Comparison of ENCODE assay signal across 2 cellular contexts in the genomic region with DNA sequence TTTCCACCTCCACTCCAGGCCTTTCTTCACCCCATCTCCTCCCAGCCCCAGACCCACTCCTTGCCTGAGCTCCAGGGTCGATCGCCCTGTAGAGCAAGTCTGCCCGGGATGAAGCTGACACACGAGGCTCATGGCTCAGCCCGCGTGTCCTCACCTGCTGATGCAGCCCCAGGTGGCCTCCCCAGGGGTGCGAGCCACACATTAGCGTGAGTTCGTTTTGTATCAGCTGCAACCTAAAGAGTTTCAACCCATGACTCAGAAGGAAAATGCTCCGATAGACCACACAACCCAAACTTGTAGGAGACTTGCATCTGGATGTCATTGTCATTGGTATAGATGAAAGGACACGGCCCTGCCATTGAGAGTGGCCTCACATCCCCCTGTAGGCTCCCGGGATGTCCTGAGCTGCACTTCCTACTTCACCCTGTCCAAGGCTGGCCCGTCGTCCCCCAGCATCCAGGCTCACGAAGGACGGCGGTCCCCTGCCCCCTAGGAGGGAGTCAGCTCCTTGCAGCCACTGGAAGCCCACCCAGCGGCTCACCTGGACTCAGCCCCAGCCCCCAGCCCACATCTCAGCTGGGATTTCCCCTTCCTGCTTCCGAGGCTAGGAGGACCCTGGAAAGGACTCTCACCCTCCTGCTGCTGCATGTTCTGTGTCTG.
TF ChIP-seq lines count a peak whose summit lies in the region.

No MANE protein-coding gene starts in this region.

TF ChIP-seq in GM12878, 131 proteins besides CTCF, POLR2A, EP300 and RAD21:
- TF ChIP-seq, protein P1, sequence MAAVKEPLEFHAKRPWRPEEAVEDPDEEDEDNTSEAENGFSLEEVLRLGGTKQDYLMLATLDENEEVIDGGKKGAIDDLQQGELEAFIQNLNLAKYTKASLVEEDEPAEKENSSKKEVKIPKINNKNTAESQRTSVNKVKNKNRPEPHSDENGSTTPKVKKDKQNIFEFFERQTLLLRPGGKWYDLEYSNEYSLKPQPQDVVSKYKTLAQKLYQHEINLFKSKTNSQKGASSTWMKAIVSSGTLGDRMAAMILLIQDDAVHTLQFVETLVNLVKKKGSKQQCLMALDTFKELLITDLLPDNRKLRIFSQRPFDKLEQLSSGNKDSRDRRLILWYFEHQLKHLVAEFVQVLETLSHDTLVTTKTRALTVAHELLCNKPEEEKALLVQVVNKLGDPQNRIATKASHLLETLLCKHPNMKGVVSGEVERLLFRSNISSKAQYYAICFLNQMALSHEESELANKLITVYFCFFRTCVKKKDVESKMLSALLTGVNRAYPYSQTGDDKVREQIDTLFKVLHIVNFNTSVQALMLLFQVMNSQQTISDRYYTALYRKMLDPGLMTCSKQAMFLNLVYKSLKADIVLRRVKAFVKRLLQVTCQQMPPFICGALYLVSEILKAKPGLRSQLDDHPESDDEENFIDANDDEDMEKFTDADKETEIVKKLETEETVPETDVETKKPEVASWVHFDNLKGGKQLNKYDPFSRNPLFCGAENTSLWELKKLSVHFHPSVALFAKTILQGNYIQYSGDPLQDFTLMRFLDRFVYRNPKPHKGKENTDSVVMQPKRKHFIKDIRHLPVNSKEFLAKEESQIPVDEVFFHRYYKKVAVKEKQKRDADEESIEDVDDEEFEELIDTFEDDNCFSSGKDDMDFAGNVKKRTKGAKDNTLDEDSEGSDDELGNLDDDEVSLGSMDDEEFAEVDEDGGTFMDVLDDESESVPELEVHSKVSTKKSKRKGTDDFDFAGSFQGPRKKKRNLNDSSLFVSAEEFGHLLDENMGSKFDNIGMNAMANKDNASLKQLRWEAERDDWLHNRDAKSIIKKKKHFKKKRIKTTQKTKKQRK (IDR thresholded peaks at IDR 0.05; ENCODE audit: low read depth, low read length) = no peak
- TF ChIP-seq HDAC2 (IDR thresholded peaks at IDR 0.05) = no peak
- TF ChIP-seq, protein P2, sequence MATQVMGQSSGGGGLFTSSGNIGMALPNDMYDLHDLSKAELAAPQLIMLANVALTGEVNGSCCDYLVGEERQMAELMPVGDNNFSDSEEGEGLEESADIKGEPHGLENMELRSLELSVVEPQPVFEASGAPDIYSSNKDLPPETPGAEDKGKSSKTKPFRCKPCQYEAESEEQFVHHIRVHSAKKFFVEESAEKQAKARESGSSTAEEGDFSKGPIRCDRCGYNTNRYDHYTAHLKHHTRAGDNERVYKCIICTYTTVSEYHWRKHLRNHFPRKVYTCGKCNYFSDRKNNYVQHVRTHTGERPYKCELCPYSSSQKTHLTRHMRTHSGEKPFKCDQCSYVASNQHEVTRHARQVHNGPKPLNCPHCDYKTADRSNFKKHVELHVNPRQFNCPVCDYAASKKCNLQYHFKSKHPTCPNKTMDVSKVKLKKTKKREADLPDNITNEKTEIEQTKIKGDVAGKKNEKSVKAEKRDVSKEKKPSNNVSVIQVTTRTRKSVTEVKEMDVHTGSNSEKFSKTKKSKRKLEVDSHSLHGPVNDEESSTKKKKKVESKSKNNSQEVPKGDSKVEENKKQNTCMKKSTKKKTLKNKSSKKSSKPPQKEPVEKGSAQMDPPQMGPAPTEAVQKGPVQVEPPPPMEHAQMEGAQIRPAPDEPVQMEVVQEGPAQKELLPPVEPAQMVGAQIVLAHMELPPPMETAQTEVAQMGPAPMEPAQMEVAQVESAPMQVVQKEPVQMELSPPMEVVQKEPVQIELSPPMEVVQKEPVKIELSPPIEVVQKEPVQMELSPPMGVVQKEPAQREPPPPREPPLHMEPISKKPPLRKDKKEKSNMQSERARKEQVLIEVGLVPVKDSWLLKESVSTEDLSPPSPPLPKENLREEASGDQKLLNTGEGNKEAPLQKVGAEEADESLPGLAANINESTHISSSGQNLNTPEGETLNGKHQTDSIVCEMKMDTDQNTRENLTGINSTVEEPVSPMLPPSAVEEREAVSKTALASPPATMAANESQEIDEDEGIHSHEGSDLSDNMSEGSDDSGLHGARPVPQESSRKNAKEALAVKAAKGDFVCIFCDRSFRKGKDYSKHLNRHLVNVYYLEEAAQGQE (IDR thresholded peaks at IDR 0.05; ENCODE audit: low read depth, low read length) = no peak
- TF ChIP-seq TCF12 (IDR thresholded peaks at IDR 0.05; ENCODE audit: low read depth, low read length) = peak; percentile 42; the same call in 1 of the 2 replicates

TF ChIP-seq in GM23338, 12 proteins besides CTCF, POLR2A, EP300 and RAD21:
- TF ChIP-seq, protein P3, sequence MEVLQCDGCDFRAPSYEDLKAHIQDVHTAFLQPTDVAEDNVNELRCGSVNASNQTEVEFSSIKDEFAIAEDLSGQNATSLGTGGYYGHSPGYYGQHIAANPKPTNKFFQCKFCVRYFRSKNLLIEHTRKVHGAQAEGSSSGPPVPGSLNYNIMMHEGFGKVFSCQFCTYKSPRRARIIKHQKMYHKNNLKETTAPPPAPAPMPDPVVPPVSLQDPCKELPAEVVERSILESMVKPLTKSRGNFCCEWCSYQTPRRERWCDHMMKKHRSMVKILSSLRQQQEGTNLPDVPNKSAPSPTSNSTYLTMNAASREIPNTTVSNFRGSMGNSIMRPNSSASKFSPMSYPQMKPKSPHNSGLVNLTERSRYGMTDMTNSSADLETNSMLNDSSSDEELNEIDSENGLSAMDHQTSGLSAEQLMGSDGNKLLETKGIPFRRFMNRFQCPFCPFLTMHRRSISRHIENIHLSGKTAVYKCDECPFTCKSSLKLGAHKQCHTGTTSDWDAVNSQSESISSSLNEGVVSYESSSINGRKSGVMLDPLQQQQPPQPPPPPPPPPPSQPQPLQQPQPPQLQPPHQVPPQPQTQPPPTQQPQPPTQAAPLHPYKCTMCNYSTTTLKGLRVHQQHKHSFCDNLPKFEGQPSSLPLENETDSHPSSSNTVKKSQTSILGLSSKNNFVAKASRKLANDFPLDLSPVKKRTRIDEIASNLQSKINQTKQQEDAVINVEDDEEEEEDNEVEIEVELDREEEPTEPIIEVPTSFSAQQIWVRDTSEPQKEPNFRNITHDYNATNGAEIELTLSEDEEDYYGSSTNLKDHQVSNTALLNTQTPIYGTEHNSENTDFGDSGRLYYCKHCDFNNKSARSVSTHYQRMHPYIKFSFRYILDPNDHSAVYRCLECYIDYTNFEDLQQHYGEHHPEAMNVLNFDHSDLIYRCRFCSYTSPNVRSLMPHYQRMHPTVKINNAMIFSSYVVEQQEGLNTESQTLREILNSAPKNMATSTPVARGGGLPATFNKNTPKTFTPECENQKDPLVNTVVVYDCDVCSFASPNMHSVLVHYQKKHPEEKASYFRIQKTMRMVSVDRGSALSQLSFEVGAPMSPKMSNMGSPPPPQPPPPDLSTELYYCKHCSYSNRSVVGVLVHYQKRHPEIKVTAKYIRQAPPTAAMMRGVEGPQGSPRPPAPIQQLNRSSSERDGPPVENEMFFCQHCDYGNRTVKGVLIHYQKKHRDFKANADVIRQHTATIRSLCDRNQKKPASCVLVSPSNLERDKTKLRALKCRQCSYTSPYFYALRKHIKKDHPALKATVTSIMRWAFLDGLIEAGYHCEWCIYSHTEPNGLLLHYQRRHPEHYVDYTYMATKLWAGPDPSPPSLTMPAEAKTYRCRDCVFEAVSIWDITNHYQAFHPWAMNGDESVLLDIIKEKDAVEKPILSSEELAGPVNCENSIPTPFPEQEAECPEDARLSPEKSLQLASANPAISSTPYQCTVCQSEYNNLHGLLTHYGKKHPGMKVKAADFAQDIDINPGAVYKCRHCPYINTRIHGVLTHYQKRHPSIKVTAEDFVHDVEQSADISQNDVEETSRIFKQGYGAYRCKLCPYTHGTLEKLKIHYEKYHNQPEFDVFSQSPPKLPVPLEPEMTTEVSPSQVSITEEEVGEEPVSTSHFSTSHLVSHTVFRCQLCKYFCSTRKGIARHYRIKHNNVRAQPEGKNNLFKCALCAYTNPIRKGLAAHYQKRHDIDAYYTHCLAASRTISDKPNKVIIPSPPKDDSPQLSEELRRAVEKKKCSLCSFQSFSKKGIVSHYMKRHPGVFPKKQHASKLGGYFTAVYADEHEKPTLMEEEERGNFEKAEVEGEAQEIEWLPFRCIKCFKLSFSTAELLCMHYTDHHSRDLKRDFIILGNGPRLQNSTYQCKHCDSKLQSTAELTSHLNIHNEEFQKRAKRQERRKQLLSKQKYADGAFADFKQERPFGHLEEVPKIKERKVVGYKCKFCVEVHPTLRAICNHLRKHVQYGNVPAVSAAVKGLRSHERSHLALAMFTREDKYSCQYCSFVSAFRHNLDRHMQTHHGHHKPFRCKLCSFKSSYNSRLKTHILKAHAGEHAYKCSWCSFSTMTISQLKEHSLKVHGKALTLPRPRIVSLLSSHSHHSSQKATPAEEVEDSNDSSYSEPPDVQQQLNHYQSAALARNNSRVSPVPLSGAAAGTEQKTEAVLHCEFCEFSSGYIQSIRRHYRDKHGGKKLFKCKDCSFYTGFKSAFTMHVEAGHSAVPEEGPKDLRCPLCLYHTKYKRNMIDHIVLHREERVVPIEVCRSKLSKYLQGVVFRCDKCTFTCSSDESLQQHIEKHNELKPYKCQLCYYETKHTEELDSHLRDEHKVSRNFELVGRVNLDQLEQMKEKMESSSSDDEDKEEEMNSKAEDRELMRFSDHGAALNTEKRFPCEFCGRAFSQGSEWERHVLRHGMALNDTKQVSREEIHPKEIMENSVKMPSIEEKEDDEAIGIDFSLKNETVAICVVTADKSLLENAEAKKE (CRISPR knock-in tag; IDR thresholded peaks at IDR 0.05) = no peak
- TF ChIP-seq STAT1 (IDR thresholded peaks at IDR 0.05; ENCODE audit: unreplicated experiment) (no peak), EZH2 (IDR thresholded peaks at IDR 0.05; ENCODE audit: low read depth, unreplicated experiment) (no peak), ZNF331 (CRISPR knock-in tag; IDR thresholded peaks at IDR 0.05; ENCODE audit: low read depth) (no peak), JUNB (IDR thresholded peaks at IDR 0.05; ENCODE audit: unreplicated experiment) (no peak), ZNF114 (CRISPR knock-in tag; IDR thresholded peaks at IDR 0.05) (no peak)
TF ChIP-seq in GM23338: peak in this region for 0.
